In the genomic region with DNA sequence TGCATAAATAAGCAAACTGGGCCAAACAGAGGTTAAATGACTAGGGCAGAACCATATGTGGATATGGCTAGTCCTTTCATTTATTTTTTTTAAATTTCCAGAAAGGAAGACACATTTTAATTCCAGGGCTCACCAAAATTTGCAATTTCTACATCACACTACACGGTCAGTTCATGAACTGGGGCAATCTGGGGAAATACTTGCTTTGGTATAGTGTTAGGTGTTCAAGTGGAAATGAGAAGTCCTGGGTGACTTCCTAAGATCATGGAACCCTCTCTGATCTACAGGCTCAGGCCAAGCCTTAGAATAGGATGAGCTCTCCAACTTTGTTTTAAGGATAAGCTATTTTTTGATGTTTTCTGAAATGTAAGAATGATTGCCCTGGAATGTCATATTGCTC, we compare ENCODE assay signal across 18 cellular contexts.
"Had no signal": no experiment of that assay in that cellular context is flagged by ENCODE, and none has a peak within 500 bp of the region (broad histone marks: within the 10 kb centered on the region; RNA-seq: fewer than 3 reads in every experiment).

No MANE protein-coding gene starts in this region.

- H3K27ac ChIP-seq: colonic mucosa, heart left ventricle, skin epidermis, suprapubic skin, thyroid gland, upper lobe of right lung, vagina had no signal

- H3K4me1 ChIP-seq: colonic mucosa, heart left ventricle, suprapubic skin, thyroid gland, upper lobe of right lung, vagina had no signal

- H3K27me3 ChIP-seq: colonic mucosa, suprapubic skin, thyroid gland, upper lobe of right lung, vagina had no signal

- DNase-seq: colonic mucosa; effector CD4-positive, alpha-beta T cell; endodermal cell; foreskin melanocyte; heart left ventricle; hippocampal formation; left colon; left ventricle myocardium superior; naive thymus-derived CD8-positive, alpha-beta T cell; posterior cingulate gyrus; stimulated activated CD4-positive, alpha-beta T cell treated with anti-CD3 and anti-CD28 coated beads, Interleukin-2, amount 100 ng/mL, for 24 hours; stimulated activated naive CD4-positive, alpha-beta T cell treated with Interleukin-2 at 50 U/mL for 16 hours; thyroid gland; upper lobe of right lung had no signal

- H3K9me3 ChIP-seq: colonic mucosa, suprapubic skin, thyroid gland, upper lobe of right lung, vagina had no signal

- H3K4me3 ChIP-seq: colonic mucosa, heart left ventricle, lung, skin epidermis, suprapubic skin, thyroid gland, upper lobe of right lung, vagina had no signal

- H3K36me3 ChIP-seq: colonic mucosa, heart left ventricle, suprapubic skin, thyroid gland, upper lobe of right lung, vagina had no signal
